Comparison of ENCODE assay signal across 12 cellular contexts in the genomic region with DNA sequence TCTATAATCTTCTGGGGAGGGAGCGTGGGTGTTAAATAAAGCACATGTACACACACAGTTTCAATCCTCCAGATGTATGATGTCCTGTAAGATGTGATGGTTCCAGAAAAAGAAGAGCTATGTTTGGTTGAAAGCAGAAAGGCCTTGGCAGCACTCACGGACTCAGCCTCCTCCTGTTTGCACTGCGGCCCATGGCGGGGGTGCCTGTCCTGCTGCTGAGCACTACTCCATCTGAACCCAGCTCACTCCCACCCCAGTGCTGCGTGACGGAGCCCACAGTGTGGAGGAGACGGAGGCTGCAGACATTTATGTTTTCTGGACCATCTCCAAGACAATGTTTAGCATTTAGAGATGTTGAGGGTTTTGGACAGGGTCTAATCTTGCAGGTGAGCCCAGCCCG.
"Had no signal": no experiment of that assay in that cellular context is flagged by ENCODE, and none has a peak within 500 bp of the region (broad histone marks: within the 10 kb centered on the region; RNA-seq: fewer than 3 reads in every experiment).

No MANE protein-coding gene starts in this region.

- H3K9me3 ChIP-seq: body of pancreas had no signal

- H3K36me3 Mint-ChIP-seq: activated naive CD4-positive, alpha-beta T cell treated with anti-CD3 and anti-CD28 coated beads, Interleukin-2, amount 10 ng/mL, durations not matched to agents 7 days and 5 days; immature natural killer cell had no signal

- H3K27ac ChIP-seq: body of pancreas, VCaP had no signal

- DNase-seq: activated CD4-positive, alpha-beta T cell treated with anti-CD3 and anti-CD28 coated beads for 48 hours; activated naive CD4-positive, alpha-beta T cell treated with anti-CD3 and anti-CD28 coated beads, Interleukin-2, amount 10 ng/mL, durations not matched to agents 7 days and 5 days; immature natural killer cell; mesenchymal stem cell; stimulated activated naive CD4-positive, alpha-beta T cell treated with Interleukin-2 at 50 U/mL for 16 hours; T1000; trophoblast cell had no signal

- H3K4me1 Mint-ChIP-seq: activated naive CD4-positive, alpha-beta T cell treated with anti-CD3 and anti-CD28 coated beads, Interleukin-2, amount 10 ng/mL, durations not matched to agents 7 days and 5 days; immature natural killer cell had no signal

- H3K4me1 ChIP-seq: body of pancreas had no signal

- H3K27ac Mint-ChIP-seq: activated naive CD4-positive, alpha-beta T cell treated with anti-CD3 and anti-CD28 coated beads, Interleukin-2, amount 10 ng/mL, durations not matched to agents 7 days and 5 days; dendritic cell treated with granulocyte-macrophage colony-stimulating factor and Interleukin-4, amounts not matched to agents 40 ng/mL and 50 ng/mL, for 4 days; endodermal cell; immature natural killer cell; progenitor cell of endocrine pancreas had no signal

- H3K27me3 Mint-ChIP-seq: activated naive CD4-positive, alpha-beta T cell treated with anti-CD3 and anti-CD28 coated beads, Interleukin-2, amount 10 ng/mL, durations not matched to agents 7 days and 5 days; dendritic cell treated with granulocyte-macrophage colony-stimulating factor and Interleukin-4, amounts not matched to agents 40 ng/mL and 50 ng/mL, for 4 days had no signal

- H3K4me3 ChIP-seq: body of pancreas had no signal

- H3K27me3 ChIP-seq: body of pancreas had no signal

- H3K4me3 Mint-ChIP-seq: activated naive CD4-positive, alpha-beta T cell treated with anti-CD3 and anti-CD28 coated beads, Interleukin-2, amount 10 ng/mL, durations not matched to agents 7 days and 5 days; dendritic cell treated with granulocyte-macrophage colony-stimulating factor and Interleukin-4, amounts not matched to agents 40 ng/mL and 50 ng/mL, for 4 days; endodermal cell; immature natural killer cell had no signal

- H3K9me3 Mint-ChIP-seq: activated naive CD4-positive, alpha-beta T cell treated with anti-CD3 and anti-CD28 coated beads, Interleukin-2, amount 10 ng/mL, durations not matched to agents 7 days and 5 days; dendritic cell treated with granulocyte-macrophage colony-stimulating factor and Interleukin-4, amounts not matched to agents 40 ng/mL and 50 ng/mL, for 4 days; endodermal cell; immature natural killer cell had no signal
